In the genomic region with DNA sequence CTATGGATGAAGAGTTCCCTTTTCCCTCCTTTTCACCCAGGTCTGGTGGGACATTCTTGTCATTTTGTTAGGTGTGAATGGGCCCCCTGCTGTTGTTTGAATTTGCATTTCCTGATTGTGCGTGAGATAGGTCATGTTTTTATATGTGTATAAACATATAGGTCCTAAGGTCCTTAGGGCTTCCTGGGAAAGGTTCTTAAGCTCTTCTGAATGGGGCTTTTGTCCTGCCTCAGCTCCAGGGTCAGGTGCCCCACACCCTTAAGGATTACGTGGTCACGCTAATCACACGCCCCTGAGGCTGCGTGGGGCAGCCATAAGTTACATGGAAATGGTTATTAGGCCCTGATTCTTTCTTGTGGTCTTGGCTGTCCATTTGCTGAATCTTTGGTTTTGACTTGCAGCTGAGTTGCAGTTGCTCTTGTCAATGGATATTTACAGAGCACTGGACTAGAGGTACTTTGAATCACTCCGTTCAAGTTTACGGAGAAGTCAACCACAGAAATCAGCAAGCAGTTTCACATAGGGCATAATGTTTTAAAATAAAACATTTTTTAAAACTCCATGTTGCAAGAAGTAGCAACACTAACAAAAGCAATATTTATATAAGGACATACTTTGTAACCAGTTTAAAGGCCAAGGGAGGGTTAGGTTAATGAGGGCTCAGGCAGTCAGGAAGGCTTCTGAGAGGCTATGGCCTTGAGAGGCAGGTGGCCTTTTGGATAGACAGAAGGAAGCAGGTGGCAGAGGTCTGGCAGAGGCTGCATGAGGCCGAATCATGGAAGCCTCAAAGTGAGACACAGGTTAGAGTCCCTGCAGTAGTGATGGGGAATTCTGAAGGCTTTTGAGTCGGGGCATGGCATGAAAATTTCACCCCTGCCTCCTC, we compare ENCODE assay signal across 26 cellular contexts. TPM values are rescaled to one million over a fixed set of nuclear protein-coding genes. Genes with fewer than 3 reads are reported as not detected.
A peak's percentile ranks its signal among the peaks of the same experiment; 100 is the strongest.
DNase-seq lines count a peak whose midpoint lies in the region; ATAC-seq and TF ChIP-seq lines count a peak whose summit lies in the region.
"Had no signal": no experiment of that assay in that cellular context is flagged by ENCODE, and none has a peak within 500 bp of the region (broad histone marks: within the 10 kb centered on the region; RNA-seq: fewer than 3 reads in every experiment).

No MANE protein-coding gene starts in this region.

- no peaks in the 10 kb centered on the region for H3K9me3 ChIP-seq in endodermal cell (ENCODE audit: control insufficient read depth, low read length)
- H3K9me3 ChIP-seq: BLaER1, Caco-2 had no signal

- H3K36me3 ChIP-seq in endodermal cell (ENCODE audit: control insufficient read depth, insufficient read depth, low read length): no peaks in the 10 kb centered on the region
- H3K36me3 ChIP-seq: BLaER1, cardiac muscle cell, WERI-Rb-1 had no signal

- TF ChIP-seq CTCF in GM12865 (IDR thresholded peaks at IDR 0.05; ENCODE audit: insufficient read depth, low read depth, low read length, missing control alignments) (no peak), endodermal cell (conservative IDR thresholded peaks at IDR 0.05) (no peak)

- H3K27me3 Mint-ChIP-seq in endodermal cell (ENCODE audit: insufficient read depth): peaks cover 10% of the 10 kb centered on the region

- no peaks in the 10 kb centered on the region for H3K9me3 Mint-ChIP-seq in endodermal cell
- H3K9me3 Mint-ChIP-seq: activated CD4-positive, alpha-beta T cell treated with anti-CD3 and anti-CD28 coated beads, Interleukin-2, amount 10 ng/mL, durations not matched to agents 7 days and 5 days; activated naive CD4-positive, alpha-beta T cell treated with anti-CD3 and anti-CD28 coated beads, Interleukin-2, amount 50 U/mL, for 24 hours; naive B cell had no signal

- 69 to 74% methylated on average over 3 to 9 of the region's 9 CpGs for WGBS in endodermal cell (ENCODE audit: insufficient coverage in 1 of 2, insufficient read length in 1 of 2), 2 experiments

- no peaks in the 10 kb centered on the region for H3K27me3 ChIP-seq in endodermal cell (ENCODE audit: control insufficient read depth, insufficient read depth, low read length, poor library complexity, severe bottlenecking)
- H3K27me3 ChIP-seq: BLaER1, cardiac muscle cell had no signal

- ATAC-seq in GM21515 (IDR thresholded peaks at IDR 0.05; ENCODE audit: unreplicated experiment): no peak
- ATAC-seq: activated CD8-positive, alpha-beta memory T cell treated with anti-CD3 and anti-CD28 coated beads, Interleukin-2, amount 10 ng/mL, durations not matched to agents 7 days and 5 days had no signal

- no peaks in the 10 kb centered on the region for H3K4me1 ChIP-seq in endodermal cell (ENCODE audit: control insufficient read depth, insufficient read depth, low read length)
- H3K4me1 ChIP-seq: BLaER1, Caco-2 had no signal

- H3K27ac ChIP-seq in endodermal cell (ENCODE audit: low read depth, low read length): no peak overlapping the region
- H3K27ac ChIP-seq: BLaER1, cardiac muscle cell, skin epidermis, WERI-Rb-1 had no signal

- no peak overlapping the region for H3K9ac ChIP-seq in endodermal cell (ENCODE audit: extremely low read depth, low read length, poor library complexity, severe bottlenecking)
- H3K9ac ChIP-seq: BLaER1 had no signal

- no peak overlapping the region for H3K4me3 Mint-ChIP-seq in endodermal cell
- H3K4me3 Mint-ChIP-seq: activated CD4-positive, alpha-beta T cell treated with anti-CD3 and anti-CD28 coated beads, Interleukin-2, amount 10 ng/mL, durations not matched to agents 7 days and 5 days; activated CD8-positive, alpha-beta memory T cell treated with anti-CD3 and anti-CD28 coated beads, Interleukin-2, amount 10 ng/mL, durations not matched to agents 7 days and 5 days; activated naive CD4-positive, alpha-beta T cell treated with anti-CD3 and anti-CD28 coated beads, Interleukin-2, amount 50 U/mL, for 24 hours; naive B cell had no signal

- H3K4me1 Mint-ChIP-seq in endodermal cell: peaks cover 22% of the 10 kb centered on the region
- H3K4me1 Mint-ChIP-seq: activated CD4-positive, alpha-beta T cell treated with anti-CD3 and anti-CD28 coated beads, Interleukin-2, amount 10 ng/mL, durations not matched to agents 7 days and 5 days; activated CD8-positive, alpha-beta memory T cell treated with anti-CD3 and anti-CD28 coated beads, Interleukin-2, amount 10 ng/mL, durations not matched to agents 7 days and 5 days; activated naive CD4-positive, alpha-beta T cell treated with anti-CD3 and anti-CD28 coated beads, Interleukin-2, amount 50 U/mL, for 24 hours; naive B cell had no signal

- DNase-seq in GM12865 (ENCODE audit: low read depth): peak; percentile 8
- DNase-seq in NCI-H146 (lab: John Stamatoyannopoulos, UW): peak; percentile 72
- peak; percentile 85 for DNase-seq in endodermal cell
- DNase-seq in mucosa of gallbladder (ENCODE audit: low spot score): peak; percentile 5
- DNase-seq in NCI-H2081 treated with DMSO at 0.1 percent for 48 hours (lab: John Stamatoyannopoulos, UW): no peak
- DNase-seq in epidermal melanocyte (ENCODE audit: insufficient read length, low spot score): no peak
- DNase-seq: ACHN; activated CD4-positive, alpha-beta T cell treated with anti-CD3 and anti-CD28 coated beads, Interleukin-2, amount 10 ng/mL, durations not matched to agents 7 days and 5 days; activated CD8-positive, alpha-beta memory T cell treated with anti-CD3 and anti-CD28 coated beads, Interleukin-2, amount 10 ng/mL, durations not matched to agents 7 days and 5 days; Caco-2; dermis blood vessel endothelial cell; DMS79 treated with DMSO at 0.1 percent for 48 hours; KBM-7; kidney; naive B cell; NCI-H1436; NCI-H748 treated with DMSO at 0.1 percent for 48 hours; occipital lobe; T-helper 9 cell; WERI-Rb-1 had no signal

- no peak overlapping the region for H3K27ac Mint-ChIP-seq in endodermal cell
- H3K27ac Mint-ChIP-seq: activated CD4-positive, alpha-beta T cell treated with anti-CD3 and anti-CD28 coated beads, Interleukin-2, amount 10 ng/mL, durations not matched to agents 7 days and 5 days; activated CD8-positive, alpha-beta memory T cell treated with anti-CD3 and anti-CD28 coated beads, Interleukin-2, amount 10 ng/mL, durations not matched to agents 7 days and 5 days; activated naive CD4-positive, alpha-beta T cell treated with anti-CD3 and anti-CD28 coated beads, Interleukin-2, amount 50 U/mL, for 24 hours had no signal

- peaks cover 6% of the 10 kb centered on the region for H3K36me3 Mint-ChIP-seq in endodermal cell (ENCODE audit: low read depth)
- H3K36me3 Mint-ChIP-seq: activated CD8-positive, alpha-beta memory T cell treated with anti-CD3 and anti-CD28 coated beads, Interleukin-2, amount 10 ng/mL, durations not matched to agents 7 days and 5 days; activated naive CD4-positive, alpha-beta T cell treated with anti-CD3 and anti-CD28 coated beads, Interleukin-2, amount 50 U/mL, for 24 hours; naive B cell had no signal

- H3K4me3 ChIP-seq in GM12865 (ENCODE audit: low read depth, low read length): no peak overlapping the region
- H3K4me3 ChIP-seq in endodermal cell (ENCODE audit: low read length): no peak overlapping the region
- H3K4me3 ChIP-seq: BLaER1, cardiac muscle cell, lung, skin epidermis had no signal

RNA-seq across cellular contexts. Expression of a gene that starts 24.2 kb away (rescaled TPM):
- total RNA-seq in endodermal cell (1 to 10 TPM; 4.0 to 5.0 TPM), mucosa of gallbladder (138 TPM)
- polyA plus RNA-seq in endodermal cell (2013, experiment 1 of 2): 62.8 TPM
- 54.8 TPM for polyA plus RNA-seq in endodermal cell (2013, experiment 2 of 2)

Comparison
In these comparisons a context has a peak if more than half of its experiments do, and no peak if none do; other contexts are left out.
1. DNase-seq: peak in GM12865 (single experiment), NCI-H146 (single experiment), endodermal cell (single experiment) and mucosa of gallbladder (single experiment); none in NCI-H2081 treated with DMSO at 0.1 percent for 48 hours (single experiment) and epidermal melanocyte (single experiment).
2. RNA of a gene that starts 24.2 kb away (total RNA-seq): 138 TPM in mucosa of gallbladder (single experiment); 4.0 to 5.0 TPM in endodermal cell; every median in the first group is over 10 times any median in the second.